Comparison of ENCODE assay signal across 1 cellular context in the genomic region with DNA sequence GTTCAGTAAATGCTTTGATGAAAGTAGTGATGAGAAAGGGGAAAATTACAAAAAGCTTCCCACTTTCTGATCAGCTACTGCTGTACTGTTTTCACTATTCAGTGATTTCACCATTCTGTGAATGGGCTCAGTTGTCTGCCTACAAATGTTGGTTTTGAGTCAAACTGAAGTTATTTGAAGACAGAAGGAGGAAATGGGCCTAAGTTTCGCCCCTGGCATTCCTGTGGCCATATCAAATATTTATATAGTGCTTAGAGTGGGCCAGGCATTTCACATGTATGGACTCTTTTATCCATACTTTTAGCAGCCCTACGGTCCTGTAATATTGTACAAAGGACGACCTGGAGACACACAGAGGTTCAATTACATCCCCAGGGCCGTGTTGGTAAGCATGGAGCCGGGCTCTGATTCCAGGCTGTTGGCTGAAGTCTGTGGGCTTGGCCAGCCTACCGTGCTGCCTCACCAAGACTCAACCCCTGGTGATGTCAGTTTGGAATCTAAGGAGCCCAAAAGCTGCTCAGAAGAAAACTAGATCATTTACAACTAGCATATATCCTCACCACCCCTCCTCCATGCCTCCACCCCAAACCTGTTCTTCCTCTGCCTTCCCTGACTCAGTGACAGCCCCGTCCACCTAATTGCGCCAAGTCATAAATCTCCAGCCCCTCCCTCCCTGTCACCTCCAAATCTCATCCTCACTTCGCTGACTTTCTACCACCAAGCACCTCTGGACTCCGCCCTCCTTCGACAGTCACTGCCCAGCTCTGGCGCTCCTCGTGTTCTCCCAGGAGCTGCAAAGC.
A peak's percentile ranks its signal among the peaks of the same experiment; 100 is the strongest.
TF ChIP-seq lines count a peak whose summit lies in the region.

No MANE protein-coding gene starts in this region.

TF ChIP-seq in HepG2, 621 proteins besides CTCF, POLR2A, EP300 and RAD21 (continued from another document):
- TF ChIP-seq XRCC5 (optimal IDR thresholded peaks at IDR 0.05; ENCODE audit: low read length) (no peak), ZNF839 (CRISPR knock-in tag; IDR thresholded peaks at IDR 0.05; ENCODE audit: borderline replicate concordance) (no peak), HNF1A (IDR thresholded peaks at IDR 0.05; ENCODE audit: low read depth) (no peak), HNF1A (CRISPR knock-in tag; IDR thresholded peaks at IDR 0.05; ENCODE audit: borderline replicate concordance) (no peak), BCLAF1 (IDR thresholded peaks at IDR 0.05) (no peak), ZNF20 (CRISPR knock-in tag; IDR thresholded peaks at IDR 0.05) (no peak), POLR2G (IDR thresholded peaks at IDR 0.05; ENCODE audit: low read depth, low read length) (0 out of 2 replicates have a peak, but pooled peaks have one; percentile 33), SNAPC5 (CRISPR knock-in tag; IDR thresholded peaks at IDR 0.05; ENCODE audit: borderline replicate concordance) (no peak), NFE2L1 (CRISPR knock-in tag; IDR thresholded peaks at IDR 0.05; ENCODE audit: borderline replicate concordance) (no peak), ZNF121 (CRISPR knock-in tag; IDR thresholded peaks at IDR 0.05) (no peak), ZBTB7A (CRISPR knock-in tag; IDR thresholded peaks at IDR 0.05) (no peak), MLX (CRISPR knock-in tag; IDR thresholded peaks at IDR 0.05) (no peak), KDM5B (CRISPR knock-in tag; IDR thresholded peaks at IDR 0.05; ENCODE audit: borderline replicate concordance) (no peak), ZNF710 (CRISPR knock-in tag; IDR thresholded peaks at IDR 0.05; ENCODE audit: borderline replicate concordance) (no peak), ZNF3 (CRISPR knock-in tag; IDR thresholded peaks at IDR 0.05) (no peak; the same call in 1 of the 2 replicates), ZFP36L1 (CRISPR knock-in tag; IDR thresholded peaks at IDR 0.05) (no peak), U2AF1 (optimal IDR thresholded peaks at IDR 0.05; ENCODE audit: low read depth, low read length) (no peak), ZNF431 (CRISPR knock-in tag; IDR thresholded peaks at IDR 0.05; ENCODE audit: borderline replicate concordance, low read depth) (no peak), WIZ (CRISPR knock-in tag; IDR thresholded peaks at IDR 0.05) (no peak), ZSCAN22 (CRISPR knock-in tag; IDR thresholded peaks at IDR 0.05) (no peak), TOPORS (CRISPR knock-in tag; IDR thresholded peaks at IDR 0.05) (no peak), IRF2 (CRISPR knock-in tag; IDR thresholded peaks at IDR 0.05) (no peak), ZMYM3 (CRISPR knock-in tag; IDR thresholded peaks at IDR 0.05) (0 out of 2 replicates have a peak, but pooled peaks have one; percentile 9), CHD2 (IDR thresholded peaks at IDR 0.05; ENCODE audit: low read depth, low read length) (no peak), NCOA1 (CRISPR knock-in tag; IDR thresholded peaks at IDR 0.05) (no peak), ZNF558 (CRISPR knock-in tag; IDR thresholded peaks at IDR 0.05; ENCODE audit: borderline replicate concordance) (no peak), GATAD2A (CRISPR knock-in tag; IDR thresholded peaks at IDR 0.05) (peak; percentile 51), PPARG (CRISPR knock-in tag; conservative IDR thresholded peaks at IDR 0.05) (0 out of 2 replicates have a peak, but pooled peaks have one; percentile 15), ELF4 (CRISPR knock-in tag; IDR thresholded peaks at IDR 0.05; ENCODE audit: borderline replicate concordance) (no peak)
- TF ChIP-seq, protein P1, sequence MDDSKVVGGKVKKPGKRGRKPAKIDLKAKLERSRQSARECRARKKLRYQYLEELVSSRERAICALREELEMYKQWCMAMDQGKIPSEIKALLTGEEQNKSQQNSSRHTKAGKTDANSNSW (CRISPR knock-in tag; IDR thresholded peaks at IDR 0.05; ENCODE audit: borderline replicate concordance) = no peak
- TF ChIP-seq, protein P2, sequence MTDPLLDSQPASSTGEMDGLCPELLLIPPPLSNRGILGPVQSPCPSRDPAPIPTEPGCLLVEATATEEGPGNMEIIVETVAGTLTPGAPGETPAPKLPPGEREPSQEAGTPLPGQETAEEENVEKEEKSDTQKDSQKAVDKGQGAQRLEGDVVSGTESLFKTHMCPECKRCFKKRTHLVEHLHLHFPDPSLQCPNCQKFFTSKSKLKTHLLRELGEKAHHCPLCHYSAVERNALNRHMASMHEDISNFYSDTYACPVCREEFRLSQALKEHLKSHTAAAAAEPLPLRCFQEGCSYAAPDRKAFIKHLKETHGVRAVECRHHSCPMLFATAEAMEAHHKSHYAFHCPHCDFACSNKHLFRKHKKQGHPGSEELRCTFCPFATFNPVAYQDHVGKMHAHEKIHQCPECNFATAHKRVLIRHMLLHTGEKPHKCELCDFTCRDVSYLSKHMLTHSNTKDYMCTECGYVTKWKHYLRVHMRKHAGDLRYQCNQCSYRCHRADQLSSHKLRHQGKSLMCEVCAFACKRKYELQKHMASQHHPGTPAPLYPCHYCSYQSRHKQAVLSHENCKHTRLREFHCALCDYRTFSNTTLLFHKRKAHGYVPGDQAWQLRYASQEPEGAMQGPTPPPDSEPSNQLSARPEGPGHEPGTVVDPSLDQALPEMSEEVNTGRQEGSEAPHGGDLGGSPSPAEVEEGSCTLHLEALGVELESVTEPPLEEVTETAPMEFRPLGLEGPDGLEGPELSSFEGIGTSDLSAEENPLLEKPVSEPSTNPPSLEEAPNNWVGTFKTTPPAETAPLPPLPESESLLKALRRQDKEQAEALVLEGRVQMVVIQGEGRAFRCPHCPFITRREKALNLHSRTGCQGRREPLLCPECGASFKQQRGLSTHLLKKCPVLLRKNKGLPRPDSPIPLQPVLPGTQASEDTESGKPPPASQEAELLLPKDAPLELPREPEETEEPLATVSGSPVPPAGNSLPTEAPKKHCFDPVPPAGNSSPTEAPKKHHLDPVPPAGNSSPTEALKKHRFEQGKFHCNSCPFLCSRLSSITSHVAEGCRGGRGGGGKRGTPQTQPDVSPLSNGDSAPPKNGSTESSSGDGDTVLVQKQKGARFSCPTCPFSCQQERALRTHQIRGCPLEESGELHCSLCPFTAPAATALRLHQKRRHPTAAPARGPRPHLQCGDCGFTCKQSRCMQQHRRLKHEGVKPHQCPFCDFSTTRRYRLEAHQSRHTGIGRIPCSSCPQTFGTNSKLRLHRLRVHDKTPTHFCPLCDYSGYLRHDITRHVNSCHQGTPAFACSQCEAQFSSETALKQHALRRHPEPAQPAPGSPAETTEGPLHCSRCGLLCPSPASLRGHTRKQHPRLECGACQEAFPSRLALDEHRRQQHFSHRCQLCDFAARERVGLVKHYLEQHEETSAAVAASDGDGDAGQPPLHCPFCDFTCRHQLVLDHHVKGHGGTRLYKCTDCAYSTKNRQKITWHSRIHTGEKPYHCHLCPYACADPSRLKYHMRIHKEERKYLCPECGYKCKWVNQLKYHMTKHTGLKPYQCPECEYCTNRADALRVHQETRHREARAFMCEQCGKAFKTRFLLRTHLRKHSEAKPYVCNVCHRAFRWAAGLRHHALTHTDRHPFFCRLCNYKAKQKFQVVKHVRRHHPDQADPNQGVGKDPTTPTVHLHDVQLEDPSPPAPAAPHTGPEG (CRISPR knock-in tag; IDR thresholded peaks at IDR 0.05) = no peak
- TF ChIP-seq, protein P3, sequence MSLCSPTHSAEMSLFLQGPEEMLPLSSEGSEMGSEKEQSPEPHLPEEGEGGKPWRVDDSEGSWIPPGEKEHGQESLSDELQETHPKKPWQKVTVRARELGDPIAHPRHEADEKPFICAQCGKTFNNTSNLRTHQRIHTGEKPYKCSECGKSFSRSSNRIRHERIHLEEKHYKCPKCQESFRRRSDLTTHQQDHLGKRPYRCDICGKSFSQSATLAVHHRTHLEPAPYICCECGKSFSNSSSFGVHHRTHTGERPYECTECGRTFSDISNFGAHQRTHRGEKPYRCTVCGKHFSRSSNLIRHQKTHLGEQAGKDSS (CRISPR knock-in tag; IDR thresholded peaks at IDR 0.05; ENCODE audit: borderline replicate concordance, low read depth) = no peak
TF ChIP-seq in HepG2: peak in this region for 27.
